ENCODE assay signal across 20 cellular contexts in the genomic region with DNA sequence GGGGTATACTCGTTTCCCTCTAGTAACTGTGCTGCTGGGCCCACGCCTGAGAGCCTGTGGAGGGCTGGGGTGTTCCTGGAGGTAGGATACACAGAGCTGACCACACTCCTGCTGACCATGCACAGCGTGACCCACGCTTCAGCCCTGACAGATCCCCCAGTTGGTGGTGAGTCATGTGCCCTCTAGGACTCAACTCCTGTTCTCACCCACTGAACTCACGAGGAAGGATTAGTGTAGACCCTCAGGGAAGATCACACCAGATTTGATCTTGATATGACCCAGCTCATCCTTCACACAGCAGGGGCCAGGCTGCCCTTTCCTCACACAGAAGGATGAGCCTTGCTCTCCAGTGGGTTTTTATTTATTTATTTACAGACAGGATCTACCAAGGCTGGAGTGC. TPM values are rescaled to one million over a fixed set of nuclear protein-coding genes. Genes with fewer than 3 reads are reported as not detected.
DNase-seq lines count a peak whose midpoint lies in the region; ATAC-seq, FAIRE-seq and TF ChIP-seq lines count a peak whose summit lies in the region.
"Had no signal": no experiment of that assay in that cellular context is flagged by ENCODE, and none has a peak within 500 bp of the region (broad histone marks: within the 10 kb centered on the region; RNA-seq: fewer than 3 reads in every experiment).

No MANE protein-coding gene starts in this region.

- no peaks in the 10 kb centered on the region for H3K9me3 Mint-ChIP-seq in activated T-helper 17 cell treated with anti-CD3 and anti-CD28 coated beads, Interleukin-2, amount 50 U/mL, for 72 hours
- H3K9me3 Mint-ChIP-seq: memory B cell, neural crest cell had no signal

- no peaks in the 10 kb centered on the region for H4K20me1 ChIP-seq in BLaER1

- H3K9me3 ChIP-seq in BLaER1: peaks cover 18% of the 10 kb centered on the region
- H3K9me3 ChIP-seq in SJSA1 (replicated peaks): no peaks in the 10 kb centered on the region
- H3K9me3 ChIP-seq: vagina had no signal

- H3K27me3 ChIP-seq in BLaER1 (no peaks in the 10 kb centered on the region), SJSA1 (replicated peaks) (no peaks in the 10 kb centered on the region)
- H3K27me3 ChIP-seq: vagina had no signal

- H3K4me3 ChIP-seq in BLaER1: no peak overlapping the region
- H3K4me3 ChIP-seq in SJSA1: no peak overlapping the region
- H3K4me3 ChIP-seq: heart right ventricle, vagina had no signal

- H3K27ac ChIP-seq in BLaER1 (peak overlapping the region; percentile 49; the same call in 1 of the 2 replicates), SJSA1 (peak overlapping the region; percentile 28; the same call in 1 of the 2 replicates)
- H3K27ac ChIP-seq: heart right ventricle, vagina had no signal

- no peak for TF ChIP-seq POLR2A in H54 (IDR thresholded peaks at IDR 0.05; ENCODE audit: low read depth, low read length)

- no peak overlapping the region for H3K27ac Mint-ChIP-seq in activated T-helper 17 cell treated with anti-CD3 and anti-CD28 coated beads, Interleukin-2, amount 50 U/mL, for 72 hours
- H3K27ac Mint-ChIP-seq: memory B cell, WTC11 had no signal

- peak overlapping the region; percentile 53 for H3K4me2 ChIP-seq in BLaER1

- no peak overlapping the region for H3K4me3 Mint-ChIP-seq in activated T-helper 17 cell treated with anti-CD3 and anti-CD28 coated beads, Interleukin-2, amount 50 U/mL, for 72 hours
- H3K4me3 Mint-ChIP-seq: H9, memory B cell, neural crest cell, WTC11 had no signal

- FAIRE-seq in H54 (lab: Jason Lieb, UNC): no peak
- no peak for FAIRE-seq in GM19239 (lab: Jason Lieb, UNC)
- FAIRE-seq: islet of Langerhans had no signal

- H3K36me3 ChIP-seq in BLaER1: no peaks in the 10 kb centered on the region
- no peaks in the 10 kb centered on the region for H3K36me3 ChIP-seq in SJSA1
- H3K36me3 ChIP-seq: heart right ventricle, vagina had no signal

- H3K27me3 Mint-ChIP-seq in activated T-helper 17 cell treated with anti-CD3 and anti-CD28 coated beads, Interleukin-2, amount 50 U/mL, for 72 hours: no peaks in the 10 kb centered on the region

- H3K4me1 ChIP-seq in BLaER1 (peaks cover 41% of the 10 kb centered on the region), SJSA1 (replicated peaks) (peaks cover 34% of the 10 kb centered on the region)
- H3K4me1 ChIP-seq: vagina had no signal

- H3K36me3 Mint-ChIP-seq in activated T-helper 17 cell treated with anti-CD3 and anti-CD28 coated beads, Interleukin-2, amount 50 U/mL, for 72 hours (ENCODE audit: low read depth): no peaks in the 10 kb centered on the region
- H3K36me3 Mint-ChIP-seq: WTC11 had no signal

- no peak overlapping the region for H3K9ac ChIP-seq in BLaER1

- ATAC-seq in activated CD4-positive, CD25-positive, alpha-beta regulatory T cell treated with anti-CD3 and anti-CD28 coated beads, Interleukin-2, amount 50 U/mL, for 24 hours: no peak
- ATAC-seq in HG03342 (IDR thresholded peaks at IDR 0.05; ENCODE audit: unreplicated experiment): no peak
- ATAC-seq in activated T-helper 17 cell treated with anti-CD3 and anti-CD28 coated beads, Interleukin-2, amount 50 U/mL, for 72 hours (replicated peaks): no peak
- ATAC-seq: heart right ventricle, WTC11 had no signal

- H3K4me1 Mint-ChIP-seq in activated T-helper 17 cell treated with anti-CD3 and anti-CD28 coated beads, Interleukin-2, amount 50 U/mL, for 72 hours: peaks cover 11% of the 10 kb centered on the region
- H3K4me1 Mint-ChIP-seq: H9, neural crest cell, WTC11 had no signal

- peak; percentile 49 for DNase-seq in H54 (ENCODE audit: insufficient read length, low spot score)
- peak; percentile 46 to 66 for DNase-seq in SJSA1 (ENCODE audit: low read depth in 1 of 2, low spot score in 2 of 2)
- DNase-seq in kidney tubule cell (ENCODE audit: low spot score): peak; percentile 36
- no peak for DNase-seq in GM19239 (ENCODE audit: insufficient read length, low spot score)
- DNase-seq: H9; heart right ventricle; MM.1S; NCI-H748 treated with DMSO at 0.1 percent for 48 hours; retina; stimulated activated CD4-positive, alpha-beta T cell treated with anti-CD3 and anti-CD28 coated beads, Interleukin-2, amount 100 ng/mL, for 24 hours had no signal

RNA-seq across cellular contexts. Expression of gene ACP7, which starts 13.3 kb away (rescaled TPM):
- total RNA-seq in SJSA1 (2014; rRNA removed; shearing (Covaris generic)): not detected in 2 replicates
- total RNA-seq in activated T-helper 17 cell treated with anti-CD3 and anti-CD28 coated beads, Interleukin-2, amount 50 U/mL, for 72 hours: not detected
- total RNA-seq: dermis microvascular lymphatic vessel endothelial cell, heart right ventricle, neural crest cell, vagina had no signal

RNA-seq across cellular contexts. Expression of gene FBXO27, which starts 38.5 kb away (rescaled TPM):
- 1.5 TPM in 1 of 2 replicates, not detected in the other for total RNA-seq in SJSA1 (2014; rRNA removed; shearing (Covaris generic))
- total RNA-seq in activated T-helper 17 cell treated with anti-CD3 and anti-CD28 coated beads, Interleukin-2, amount 50 U/mL, for 72 hours: under 1 TPM; 0.43 to 0.66 TPM

RNA-seq across cellular contexts. Expression of gene PAK4, which starts 54.7 kb away (rescaled TPM):
- total RNA-seq in SJSA1 (2014; rRNA removed; shearing (Covaris generic)): 7.2 TPM in 2 replicates
- total RNA-seq in activated T-helper 17 cell treated with anti-CD3 and anti-CD28 coated beads, Interleukin-2, amount 50 U/mL, for 72 hours: 10 to 100 TPM; 17.8 to 18.4 TPM
